In the genomic region with DNA sequence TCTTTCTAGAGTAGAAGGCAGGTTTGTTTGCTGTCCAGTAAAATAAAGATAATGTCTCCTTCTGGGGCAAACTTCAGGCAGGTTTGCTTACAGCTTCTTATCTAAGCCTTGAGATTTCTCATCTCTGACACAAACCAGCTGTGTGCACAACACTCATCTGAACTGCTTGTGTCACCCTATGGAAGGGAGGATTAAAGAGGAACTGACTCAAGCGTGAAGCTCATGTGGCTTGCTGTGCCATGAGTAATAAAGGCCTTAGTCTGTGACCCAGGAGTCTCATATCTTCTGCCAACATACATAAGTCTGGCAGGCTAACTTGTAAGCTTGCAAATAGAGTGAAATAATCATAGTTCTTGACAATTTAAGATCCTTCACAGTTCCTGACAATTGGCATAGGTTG, we compare ENCODE assay signal across 10 cellular contexts. TPM values are rescaled to one million over a fixed set of nuclear protein-coding genes. Genes with fewer than 3 reads are reported as not detected.
DNase-seq lines count a peak whose midpoint lies in the region; ATAC-seq and TF ChIP-seq lines count a peak whose summit lies in the region.
"Had no signal": no experiment of that assay in that cellular context is flagged by ENCODE, and none has a peak within 500 bp of the region (broad histone marks: within the 10 kb centered on the region; RNA-seq: fewer than 3 reads in every experiment).

No MANE protein-coding gene starts in this region.

- peaks cover 0 to 13% of the 10 kb centered on the region in 2 experiments; a peak in 2 of 4 replicates for H3K4me1 ChIP-seq in HCT116 (ENCODE audit: control insufficient read depth in 1 of 2, insufficient read depth in 2 of 2, low read length in 2 of 2)
- no peaks in the 10 kb centered on the region for H3K4me1 ChIP-seq in RWPE2 (ENCODE audit: insufficient read depth, poor library complexity, severe bottlenecking)
- H3K4me1 ChIP-seq: parathyroid adenoma had no signal

- no peaks in the 10 kb centered on the region for H3K9me2 ChIP-seq in HCT116 (ENCODE audit: insufficient read depth)

- H4K20me1 ChIP-seq in HCT116 (ENCODE audit: insufficient read depth) = no peaks in the 10 kb centered on the region

- no peak overlapping the region for H3K9ac ChIP-seq in HCT116 (ENCODE audit: low read length)
- H3K9ac ChIP-seq: parathyroid adenoma had no signal

- H3K27ac ChIP-seq in HCT116 (ENCODE audit: low read depth, low read length) (no peak overlapping the region), RWPE2 (ENCODE audit: poor library complexity, severe bottlenecking) (no peak overlapping the region)
- H3K27ac ChIP-seq: parathyroid adenoma had no signal

- H3K27me3 ChIP-seq in HCT116 (ENCODE audit: insufficient read depth, low read length) (no peaks in the 10 kb centered on the region), RWPE2 (ENCODE audit: insufficient read depth, poor library complexity, severe bottlenecking) (no peaks in the 10 kb centered on the region)

- no TSS peak for BruUV-seq in HCT116 (replicated peaks; lab: Mats Ljungman, UMichigan)

- peak overlapping the region; percentile 32 for H3K4me2 ChIP-seq in HCT116 (ENCODE audit: low read length)

- TF ChIP-seq RAD21 in HCT116 (IDR thresholded peaks at IDR 0.05; ENCODE audit: low read depth) = no peak

- TF ChIP-seq CTCF in HCT116 (IDR thresholded peaks at IDR 0.05 in 2 of 3, conservative IDR thresholded peaks at IDR 0.05 in 1 of 3; ENCODE audit: borderline replicate concordance in 1 of 3, insufficient read depth in 1 of 3, low read depth in 2 of 3, low read length in 2 of 3) = no peak
- no peak for TF ChIP-seq CTCF in RWPE2 (IDR thresholded peaks at IDR 0.05; ENCODE audit: poor library complexity, severe bottlenecking)

- H2AFZ ChIP-seq in HCT116 (ENCODE audit: low read depth, low read length, poor library complexity, severe bottlenecking) = no peak overlapping the region
- H2AFZ ChIP-seq: parathyroid adenoma had no signal

- DNase-seq in DMS53 (lab: John Stamatoyannopoulos, UW) = peak; percentile 74
- peak; percentile 68 for DNase-seq in HCT116 (ENCODE audit: low read depth, low spot score)
- no peak for DNase-seq in RWPE2 (ENCODE audit: low spot score)
- DNase-seq in iris pigment epithelial cell (ENCODE audit: low read depth) = peak; percentile 98
- DNase-seq in left ventricle myocardium superior = no peak
- no peak for DNase-seq in left lobe of liver (ENCODE audit: low spot score)
- DNase-seq in HT-29 (ENCODE audit: low spot score) = no peak
- DNase-seq: H7 had no signal

- ATAC-seq in HCT116 = peak; percentile 90
- ATAC-seq in RWPE2 (ENCODE audit: low read depth) = peak; percentile 94
- no peak for ATAC-seq in GM19455 (IDR thresholded peaks at IDR 0.05; ENCODE audit: unreplicated experiment)
- no peak for ATAC-seq in left ventricle myocardium superior
- ATAC-seq in left lobe of liver = no peak

- RAD21 ChIA-PET in HCT116 (lab: Charles Lee; ENCODE audit: low non-redundant PET in 1 of 2, low total read pairs in 2 of 2, uncharacterized antibody in 2 of 2, unreplicated experiment in 2 of 2) = no interaction called here

- no peak for TF ChIP-seq POLR2A in HCT116 (IDR thresholded peaks at IDR 0.05; ENCODE audit: borderline replicate concordance, extremely low read depth, insufficient read depth, insufficient read length)

- CTCF ChIA-PET in HCT116 (lab: Charles Lee) = no interaction called here

- no peaks in the 10 kb centered on the region for H3K36me3 ChIP-seq in HCT116 (ENCODE audit: control insufficient read depth in 1 of 2, insufficient read depth in 2 of 2, low read length in 2 of 2)
- H3K36me3 ChIP-seq in RWPE2 (ENCODE audit: low read depth) = no peaks in the 10 kb centered on the region

- H3K79me2 ChIP-seq in HCT116 (ENCODE audit: insufficient read depth, low read length) = no peaks in the 10 kb centered on the region
- H3K79me2 ChIP-seq: parathyroid adenoma had no signal

- no peak overlapping the region for H3K4me3 ChIP-seq in HCT116 (replicated peaks in 1 of 2; ENCODE audit: low read depth in 1 of 2, low read length in 2 of 2)
- H3K4me3 ChIP-seq in RWPE2 (ENCODE audit: severe bottlenecking) = no peak overlapping the region

- H3K9me3 ChIP-seq in HCT116 (ENCODE audit: control insufficient read depth in 1 of 2, insufficient read depth in 1 of 2, low read depth in 1 of 2, low read length in 2 of 2) (no peaks in the 10 kb centered on the region), RWPE2 (ENCODE audit: severe bottlenecking) (no peaks in the 10 kb centered on the region)

- intact Hi-C loops in HCT116 (cut with micrococcal nuclease) (no loop called here), left ventricle myocardium superior (cut with micrococcal nuclease) (no loop called here)

- POLR2A ChIA-PET in HCT116 (lab: Charles Lee) = no interaction called here

TF ChIP-seq in HCT116, 20 proteins besides CTCF, POLR2A, EP300 and RAD21 (continues in another document):
- TF ChIP-seq FOSL1 (IDR thresholded peaks at IDR 0.05; ENCODE audit: low read depth) (peak; percentile 61), JUND (IDR thresholded peaks at IDR 0.05) (peak; percentile 71), ZBTB33 (IDR thresholded peaks at IDR 0.05; ENCODE audit: extremely low read depth, insufficient replicate concordance, low read length) (no peak), YY1 (IDR thresholded peaks at IDR 0.05; ENCODE audit: extremely low read depth, insufficient replicate concordance, low read depth, low read length) (no peak), CBX3 (IDR thresholded peaks at IDR 0.05; ENCODE audit: low read depth) (peak; percentile 66; the same call in 1 of the 2 replicates), SP1 (IDR thresholded peaks at IDR 0.05; ENCODE audit: low read depth) (peak; percentile 50; the same call in 1 of the 2 replicates), ZFX (IDR thresholded peaks at IDR 0.05) (no peak), EGR1 (IDR thresholded peaks at IDR 0.05; ENCODE audit: low read depth) (no peak), EZH2 (IDR thresholded peaks at IDR 0.05) (no peak), TCF7L2 (IDR thresholded peaks at IDR 0.05; ENCODE audit: borderline replicate concordance, extremely low read depth, insufficient read depth, insufficient read length) (peak; percentile 32), CEBPB (IDR thresholded peaks at IDR 0.05; ENCODE audit: low read depth) (peak; percentile 63; the same call in 1 of the 2 replicates), EZH2phosphoT487 (IDR thresholded peaks at IDR 0.05; ENCODE audit: borderline replicate concordance) (no peak), POLR2AphosphoS5 (IDR thresholded peaks at IDR 0.05; ENCODE audit: low read depth, low read length) (no peak; the same call in 1 of the 2 replicates), ELF1 (IDR thresholded peaks at IDR 0.05; ENCODE audit: borderline replicate concordance, low read depth) (no peak)
- TF ChIP-seq, protein P1, sequence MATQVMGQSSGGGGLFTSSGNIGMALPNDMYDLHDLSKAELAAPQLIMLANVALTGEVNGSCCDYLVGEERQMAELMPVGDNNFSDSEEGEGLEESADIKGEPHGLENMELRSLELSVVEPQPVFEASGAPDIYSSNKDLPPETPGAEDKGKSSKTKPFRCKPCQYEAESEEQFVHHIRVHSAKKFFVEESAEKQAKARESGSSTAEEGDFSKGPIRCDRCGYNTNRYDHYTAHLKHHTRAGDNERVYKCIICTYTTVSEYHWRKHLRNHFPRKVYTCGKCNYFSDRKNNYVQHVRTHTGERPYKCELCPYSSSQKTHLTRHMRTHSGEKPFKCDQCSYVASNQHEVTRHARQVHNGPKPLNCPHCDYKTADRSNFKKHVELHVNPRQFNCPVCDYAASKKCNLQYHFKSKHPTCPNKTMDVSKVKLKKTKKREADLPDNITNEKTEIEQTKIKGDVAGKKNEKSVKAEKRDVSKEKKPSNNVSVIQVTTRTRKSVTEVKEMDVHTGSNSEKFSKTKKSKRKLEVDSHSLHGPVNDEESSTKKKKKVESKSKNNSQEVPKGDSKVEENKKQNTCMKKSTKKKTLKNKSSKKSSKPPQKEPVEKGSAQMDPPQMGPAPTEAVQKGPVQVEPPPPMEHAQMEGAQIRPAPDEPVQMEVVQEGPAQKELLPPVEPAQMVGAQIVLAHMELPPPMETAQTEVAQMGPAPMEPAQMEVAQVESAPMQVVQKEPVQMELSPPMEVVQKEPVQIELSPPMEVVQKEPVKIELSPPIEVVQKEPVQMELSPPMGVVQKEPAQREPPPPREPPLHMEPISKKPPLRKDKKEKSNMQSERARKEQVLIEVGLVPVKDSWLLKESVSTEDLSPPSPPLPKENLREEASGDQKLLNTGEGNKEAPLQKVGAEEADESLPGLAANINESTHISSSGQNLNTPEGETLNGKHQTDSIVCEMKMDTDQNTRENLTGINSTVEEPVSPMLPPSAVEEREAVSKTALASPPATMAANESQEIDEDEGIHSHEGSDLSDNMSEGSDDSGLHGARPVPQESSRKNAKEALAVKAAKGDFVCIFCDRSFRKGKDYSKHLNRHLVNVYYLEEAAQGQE (IDR thresholded peaks at IDR 0.05; ENCODE audit: low read depth) = no peak
- TF ChIP-seq, protein P2, sequence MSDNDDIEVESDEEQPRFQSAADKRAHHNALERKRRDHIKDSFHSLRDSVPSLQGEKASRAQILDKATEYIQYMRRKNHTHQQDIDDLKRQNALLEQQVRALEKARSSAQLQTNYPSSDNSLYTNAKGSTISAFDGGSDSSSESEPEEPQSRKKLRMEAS (IDR thresholded peaks at IDR 0.05) = peak; percentile 66; the same call in 1 of the 2 replicates
- TF ChIP-seq, protein P3, sequence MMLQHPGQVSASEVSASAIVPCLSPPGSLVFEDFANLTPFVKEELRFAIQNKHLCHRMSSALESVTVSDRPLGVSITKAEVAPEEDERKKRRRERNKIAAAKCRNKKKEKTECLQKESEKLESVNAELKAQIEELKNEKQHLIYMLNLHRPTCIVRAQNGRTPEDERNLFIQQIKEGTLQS (IDR thresholded peaks at IDR 0.05) = no peak

RNA-seq across cellular contexts. Expression of gene CPO, which starts 24.2 kb away (rescaled TPM):
- total RNA-seq in HCT116 (2021; ENCODE audit: unreplicated experiment) (0.32 TPM), left ventricle myocardium superior (0.27 TPM), left lobe of liver (0.38 TPM)
- 0.07 TPM in 1 of 2 replicates, not detected in the other for polyA plus RNA-seq in HCT116 (2012)
- total RNA-seq in HT-29 (2014; rRNA removed; shearing (Covaris generic)) = not detected in 2 replicates

Comparison
In these comparisons a context has a peak if more than half of its experiments do, and no peak if none do; other contexts are left out.
1. DNase-seq: peak in DMS53 (single experiment), HCT116 (single experiment) and iris pigment epithelial cell (single experiment); none in RWPE2 (single experiment), left ventricle myocardium superior (single experiment), left lobe of liver (single experiment) and HT-29 (single experiment).
2. ATAC-seq: peak in HCT116 (single experiment) and RWPE2 (single experiment); none in GM19455 (single experiment), left ventricle myocardium superior (single experiment) and left lobe of liver (single experiment).